1 cellular context compared by ENCODE assay signal in the genomic region with DNA sequence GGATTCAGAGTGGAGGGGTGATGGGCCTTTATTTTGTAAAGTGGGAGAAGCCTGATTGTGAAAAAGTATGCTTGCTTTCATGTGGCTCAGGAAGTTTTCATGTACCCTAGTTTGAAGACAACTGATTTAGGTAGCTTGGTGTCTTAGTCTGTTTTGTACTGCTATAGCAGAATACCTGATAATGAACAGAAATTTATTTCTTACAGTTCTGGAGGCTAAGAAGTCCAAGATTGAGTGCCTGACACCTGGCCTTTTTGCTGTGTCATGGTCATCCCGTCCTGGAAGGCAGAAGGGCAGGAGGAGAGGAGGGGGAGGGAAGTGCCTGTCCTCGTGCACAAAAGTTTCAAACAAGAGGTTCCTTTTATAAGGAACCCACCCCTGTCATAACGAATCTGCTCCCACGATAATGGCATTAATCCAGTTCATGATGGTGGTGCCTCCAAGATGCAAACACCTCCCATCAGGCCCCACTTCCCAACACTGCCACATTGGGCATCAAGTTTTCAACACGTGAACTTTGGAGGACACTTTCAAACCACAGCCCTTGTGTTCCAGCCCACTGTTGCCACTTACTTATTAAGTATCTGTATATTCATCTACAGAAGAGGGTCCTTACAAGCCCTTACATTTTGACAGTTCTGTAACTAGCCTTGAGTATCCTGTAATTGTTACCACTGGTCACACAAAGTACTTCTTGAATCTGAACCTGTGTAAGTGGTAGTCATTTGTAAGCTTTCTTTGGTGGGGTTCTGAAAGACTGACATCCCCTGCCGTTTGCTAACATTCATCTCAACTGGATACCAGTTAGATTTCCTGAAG.
TF ChIP-seq lines count a peak whose summit lies in the region.

No MANE protein-coding gene starts in this region.

TF ChIP-seq in K562, 482 proteins besides CTCF, POLR2A, EP300 and RAD21 (continued from another document and continues in another):
- TF ChIP-seq, protein P1, sequence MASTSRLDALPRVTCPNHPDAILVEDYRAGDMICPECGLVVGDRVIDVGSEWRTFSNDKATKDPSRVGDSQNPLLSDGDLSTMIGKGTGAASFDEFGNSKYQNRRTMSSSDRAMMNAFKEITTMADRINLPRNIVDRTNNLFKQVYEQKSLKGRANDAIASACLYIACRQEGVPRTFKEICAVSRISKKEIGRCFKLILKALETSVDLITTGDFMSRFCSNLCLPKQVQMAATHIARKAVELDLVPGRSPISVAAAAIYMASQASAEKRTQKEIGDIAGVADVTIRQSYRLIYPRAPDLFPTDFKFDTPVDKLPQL (IDR thresholded peaks at IDR 0.05; ENCODE audit: extremely low read depth, insufficient read length), result no peak
- TF ChIP-seq ZNF583 (CRISPR knock-in tag; IDR thresholded peaks at IDR 0.05) (no peak), ARID1B (IDR thresholded peaks at IDR 0.05) (peak; percentile 79), ZNF696 (CRISPR knock-in tag; conservative IDR thresholded peaks at IDR 0.05) (no peak), ZNF217 (CRISPR knock-in tag; IDR thresholded peaks at IDR 0.05) (no peak), BHLHE40 (IDR thresholded peaks at IDR 0.05; ENCODE audit: low read length) (peak; percentile 58; the same call in 1 of the 2 replicates), SRSF9 (IDR thresholded peaks at IDR 0.05; ENCODE audit: borderline replicate concordance, low read depth, low read length) (no peak), ZNF354B (CRISPR knock-in tag; IDR thresholded peaks at IDR 0.05) (no peak), RBM22 (IDR thresholded peaks at IDR 0.05; ENCODE audit: low read depth, low read length, poor library complexity, severe bottlenecking) (no peak), RCOR1 (IDR thresholded peaks at IDR 0.05; ENCODE audit: borderline replicate concordance in 1 of 2, low read depth in 2 of 2, low read length in 2 of 2) (peak in 1 of 2 experiments; percentile 80; a peak in 2 of 4 replicates), HCFC1 (IDR thresholded peaks at IDR 0.05; ENCODE audit: low read depth, low read length) (no peak), SPI1 (IDR thresholded peaks at IDR 0.05; ENCODE audit: borderline replicate concordance, low read depth, low read length) (peak; percentile 79; the same call in 1 of the 2 replicates), L3MBTL2 (IDR thresholded peaks at IDR 0.05) (peak; percentile 93), SNRNP70 (optimal IDR thresholded peaks at IDR 0.05; ENCODE audit: low read depth, low read length) (no peak), ZNF584 (CRISPR knock-in tag; IDR thresholded peaks at IDR 0.05; ENCODE audit: low read depth) (no peak), ARNT (IDR thresholded peaks at IDR 0.05) (0 out of 4 replicates have a peak, but pooled peaks of 1 of the 2 experiments have one; percentile 58), NFXL1 (CRISPR knock-in tag; IDR thresholded peaks at IDR 0.05) (no peak), LARP7 (IDR thresholded peaks at IDR 0.05) (no peak), TCF7 (IDR thresholded peaks at IDR 0.05; ENCODE audit: borderline replicate concordance) (no peak), NBN (IDR thresholded peaks at IDR 0.05; ENCODE audit: low read depth) (peak; percentile 78; the same call in 1 of the 2 replicates), TRIM24 (IDR thresholded peaks at IDR 0.05) (peak in 1 of 2 experiments; percentile 62; a peak in 2 of 4 replicates)
- TF ChIP-seq, protein P2, sequence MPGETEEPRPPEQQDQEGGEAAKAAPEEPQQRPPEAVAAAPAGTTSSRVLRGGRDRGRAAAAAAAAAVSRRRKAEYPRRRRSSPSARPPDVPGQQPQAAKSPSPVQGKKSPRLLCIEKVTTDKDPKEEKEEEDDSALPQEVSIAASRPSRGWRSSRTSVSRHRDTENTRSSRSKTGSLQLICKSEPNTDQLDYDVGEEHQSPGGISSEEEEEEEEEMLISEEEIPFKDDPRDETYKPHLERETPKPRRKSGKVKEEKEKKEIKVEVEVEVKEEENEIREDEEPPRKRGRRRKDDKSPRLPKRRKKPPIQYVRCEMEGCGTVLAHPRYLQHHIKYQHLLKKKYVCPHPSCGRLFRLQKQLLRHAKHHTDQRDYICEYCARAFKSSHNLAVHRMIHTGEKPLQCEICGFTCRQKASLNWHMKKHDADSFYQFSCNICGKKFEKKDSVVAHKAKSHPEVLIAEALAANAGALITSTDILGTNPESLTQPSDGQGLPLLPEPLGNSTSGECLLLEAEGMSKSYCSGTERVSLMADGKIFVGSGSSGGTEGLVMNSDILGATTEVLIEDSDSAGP (CRISPR knock-in tag; IDR thresholded peaks at IDR 0.05), result no peak
- TF ChIP-seq, protein P3, sequence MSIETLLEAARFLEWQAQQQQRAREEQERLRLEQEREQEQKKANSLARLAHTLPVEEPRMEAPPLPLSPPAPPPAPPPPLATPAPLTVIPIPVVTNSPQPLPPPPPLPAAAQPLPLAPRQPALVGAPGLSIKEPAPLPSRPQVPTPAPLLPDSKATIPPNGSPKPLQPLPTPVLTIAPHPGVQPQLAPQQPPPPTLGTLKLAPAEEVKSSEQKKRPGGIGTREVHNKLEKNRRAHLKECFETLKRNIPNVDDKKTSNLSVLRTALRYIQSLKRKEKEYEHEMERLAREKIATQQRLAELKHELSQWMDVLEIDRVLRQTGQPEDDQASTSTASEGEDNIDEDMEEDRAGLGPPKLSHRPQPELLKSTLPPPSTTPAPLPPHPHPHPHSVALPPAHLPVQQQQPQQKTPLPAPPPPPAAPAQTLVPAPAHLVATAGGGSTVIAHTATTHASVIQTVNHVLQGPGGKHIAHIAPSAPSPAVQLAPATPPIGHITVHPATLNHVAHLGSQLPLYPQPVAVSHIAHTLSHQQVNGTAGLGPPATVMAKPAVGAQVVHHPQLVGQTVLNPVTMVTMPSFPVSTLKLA (conservative IDR thresholded peaks at IDR 0.05), result peak; percentile 44 to 65; a peak in 3 of 4 replicates
- TF ChIP-seq, protein P4, sequence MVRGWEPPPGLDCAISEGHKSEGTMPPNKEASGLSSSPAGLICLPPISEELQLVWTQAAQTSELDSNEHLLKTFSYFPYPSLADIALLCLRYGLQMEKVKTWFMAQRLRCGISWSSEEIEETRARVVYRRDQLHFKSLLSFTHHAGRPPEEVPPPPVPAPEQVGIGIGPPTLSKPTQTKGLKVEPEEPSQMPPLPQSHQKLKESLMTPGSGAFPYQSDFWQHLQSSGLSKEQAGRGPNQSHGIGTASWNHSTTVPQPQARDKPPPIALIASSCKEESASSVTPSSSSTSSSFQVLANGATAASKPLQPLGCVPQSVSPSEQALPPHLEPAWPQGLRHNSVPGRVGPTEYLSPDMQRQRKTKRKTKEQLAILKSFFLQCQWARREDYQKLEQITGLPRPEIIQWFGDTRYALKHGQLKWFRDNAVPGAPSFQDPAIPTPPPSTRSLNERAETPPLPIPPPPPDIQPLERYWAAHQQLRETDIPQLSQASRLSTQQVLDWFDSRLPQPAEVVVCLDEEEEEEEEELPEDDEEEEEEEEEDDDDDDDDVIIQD (CRISPR knock-in tag; IDR thresholded peaks at IDR 0.05), result no peak
- TF ChIP-seq, protein P5, sequence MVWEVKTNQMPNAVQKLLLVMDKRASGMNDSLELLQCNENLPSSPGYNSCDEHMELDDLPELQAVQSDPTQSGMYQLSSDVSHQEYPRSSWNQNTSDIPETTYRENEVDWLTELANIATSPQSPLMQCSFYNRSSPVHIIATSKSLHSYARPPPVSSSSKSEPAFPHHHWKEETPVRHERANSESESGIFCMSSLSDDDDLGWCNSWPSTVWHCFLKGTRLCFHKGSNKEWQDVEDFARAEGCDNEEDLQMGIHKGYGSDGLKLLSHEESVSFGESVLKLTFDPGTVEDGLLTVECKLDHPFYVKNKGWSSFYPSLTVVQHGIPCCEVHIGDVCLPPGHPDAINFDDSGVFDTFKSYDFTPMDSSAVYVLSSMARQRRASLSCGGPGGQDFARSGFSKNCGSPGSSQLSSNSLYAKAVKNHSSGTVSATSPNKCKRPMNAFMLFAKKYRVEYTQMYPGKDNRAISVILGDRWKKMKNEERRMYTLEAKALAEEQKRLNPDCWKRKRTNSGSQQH (CRISPR knock-in tag; IDR thresholded peaks at IDR 0.05), result no peak
- TF ChIP-seq, protein P6, sequence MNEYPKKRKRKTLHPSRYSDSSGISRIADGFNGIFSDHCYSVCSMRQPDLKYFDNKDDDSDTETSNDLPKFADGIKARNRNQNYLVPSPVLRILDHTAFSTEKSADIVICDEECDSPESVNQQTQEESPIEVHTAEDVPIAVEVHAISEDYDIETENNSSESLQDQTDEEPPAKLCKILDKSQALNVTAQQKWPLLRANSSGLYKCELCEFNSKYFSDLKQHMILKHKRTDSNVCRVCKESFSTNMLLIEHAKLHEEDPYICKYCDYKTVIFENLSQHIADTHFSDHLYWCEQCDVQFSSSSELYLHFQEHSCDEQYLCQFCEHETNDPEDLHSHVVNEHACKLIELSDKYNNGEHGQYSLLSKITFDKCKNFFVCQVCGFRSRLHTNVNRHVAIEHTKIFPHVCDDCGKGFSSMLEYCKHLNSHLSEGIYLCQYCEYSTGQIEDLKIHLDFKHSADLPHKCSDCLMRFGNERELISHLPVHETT (CRISPR knock-in tag; conservative IDR thresholded peaks at IDR 0.05 in 1 of 2, IDR thresholded peaks at IDR 0.05 in 1 of 2), result 0 out of 4 replicates have a peak, but pooled peaks of 1 of the 2 experiments have one; percentile 37
- TF ChIP-seq, protein P7, sequence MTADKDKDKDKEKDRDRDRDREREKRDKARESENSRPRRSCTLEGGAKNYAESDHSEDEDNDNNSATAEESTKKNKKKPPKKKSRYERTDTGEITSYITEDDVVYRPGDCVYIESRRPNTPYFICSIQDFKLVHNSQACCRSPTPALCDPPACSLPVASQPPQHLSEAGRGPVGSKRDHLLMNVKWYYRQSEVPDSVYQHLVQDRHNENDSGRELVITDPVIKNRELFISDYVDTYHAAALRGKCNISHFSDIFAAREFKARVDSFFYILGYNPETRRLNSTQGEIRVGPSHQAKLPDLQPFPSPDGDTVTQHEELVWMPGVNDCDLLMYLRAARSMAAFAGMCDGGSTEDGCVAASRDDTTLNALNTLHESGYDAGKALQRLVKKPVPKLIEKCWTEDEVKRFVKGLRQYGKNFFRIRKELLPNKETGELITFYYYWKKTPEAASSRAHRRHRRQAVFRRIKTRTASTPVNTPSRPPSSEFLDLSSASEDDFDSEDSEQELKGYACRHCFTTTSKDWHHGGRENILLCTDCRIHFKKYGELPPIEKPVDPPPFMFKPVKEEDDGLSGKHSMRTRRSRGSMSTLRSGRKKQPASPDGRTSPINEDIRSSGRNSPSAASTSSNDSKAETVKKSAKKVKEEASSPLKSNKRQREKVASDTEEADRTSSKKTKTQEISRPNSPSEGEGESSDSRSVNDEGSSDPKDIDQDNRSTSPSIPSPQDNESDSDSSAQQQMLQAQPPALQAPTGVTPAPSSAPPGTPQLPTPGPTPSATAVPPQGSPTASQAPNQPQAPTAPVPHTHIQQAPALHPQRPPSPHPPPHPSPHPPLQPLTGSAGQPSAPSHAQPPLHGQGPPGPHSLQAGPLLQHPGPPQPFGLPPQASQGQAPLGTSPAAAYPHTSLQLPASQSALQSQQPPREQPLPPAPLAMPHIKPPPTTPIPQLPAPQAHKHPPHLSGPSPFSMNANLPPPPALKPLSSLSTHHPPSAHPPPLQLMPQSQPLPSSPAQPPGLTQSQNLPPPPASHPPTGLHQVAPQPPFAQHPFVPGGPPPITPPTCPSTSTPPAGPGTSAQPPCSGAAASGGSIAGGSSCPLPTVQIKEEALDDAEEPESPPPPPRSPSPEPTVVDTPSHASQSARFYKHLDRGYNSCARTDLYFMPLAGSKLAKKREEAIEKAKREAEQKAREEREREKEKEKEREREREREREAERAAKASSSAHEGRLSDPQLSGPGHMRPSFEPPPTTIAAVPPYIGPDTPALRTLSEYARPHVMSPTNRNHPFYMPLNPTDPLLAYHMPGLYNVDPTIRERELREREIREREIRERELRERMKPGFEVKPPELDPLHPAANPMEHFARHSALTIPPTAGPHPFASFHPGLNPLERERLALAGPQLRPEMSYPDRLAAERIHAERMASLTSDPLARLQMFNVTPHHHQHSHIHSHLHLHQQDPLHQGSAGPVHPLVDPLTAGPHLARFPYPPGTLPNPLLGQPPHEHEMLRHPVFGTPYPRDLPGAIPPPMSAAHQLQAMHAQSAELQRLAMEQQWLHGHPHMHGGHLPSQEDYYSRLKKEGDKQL (CRISPR knock-in tag; IDR thresholded peaks at IDR 0.05; ENCODE audit: borderline replicate concordance), result no peak
